In the genomic region with DNA sequence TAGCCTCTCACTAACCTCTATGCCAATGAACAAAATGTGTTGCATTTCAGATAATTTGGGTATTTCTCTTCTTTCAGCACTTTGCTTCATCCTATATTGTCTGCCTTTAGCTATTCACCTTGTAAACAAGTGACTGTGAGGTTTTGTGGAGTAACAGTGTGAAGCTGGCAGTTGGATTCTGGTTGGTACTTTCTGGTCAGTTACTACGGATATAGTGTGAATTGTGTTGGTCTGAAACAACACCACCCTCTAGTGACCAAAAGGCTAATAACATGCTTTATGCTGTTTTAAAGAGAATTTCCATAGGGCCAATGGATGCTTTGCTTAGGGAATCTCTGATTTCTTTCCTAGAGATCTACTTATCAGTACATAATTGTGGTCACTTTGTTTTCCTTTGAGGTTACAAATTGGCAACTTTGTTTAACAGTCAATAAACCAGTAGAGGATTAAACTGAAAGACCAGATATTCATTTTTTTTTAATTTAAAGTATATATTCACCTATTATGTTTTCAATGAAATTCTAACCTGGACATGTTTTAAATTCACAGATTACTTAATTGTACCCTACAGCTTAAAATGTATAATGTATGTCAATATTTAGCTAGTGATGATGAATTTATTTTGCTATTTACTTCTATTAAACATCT, we compare ENCODE assay signal across 7 cellular contexts. TPM values are rescaled to one million over a fixed set of nuclear protein-coding genes. Genes with fewer than 3 reads are reported as not detected.
DNase-seq lines count a peak whose midpoint lies in the region; ATAC-seq, FAIRE-seq and TF ChIP-seq lines count a peak whose summit lies in the region.

No MANE protein-coding gene starts in this region.

- DNase-seq in GM10266 (ENCODE audit: extremely low spot score), result peak; percentile 72
- DNase-seq in IMR-90, result peak; percentile 72
- peak; percentile 28 to 56 for DNase-seq in NOMO-1 (lab: John Stamatoyannopoulos, UW; ENCODE audit: unreplicated experiment in 2 of 2)
- DNase-seq in bronchial epithelial cell (ENCODE audit: low read depth), result peak; percentile 75
- DNase-seq in kidney glomerular epithelial cell (lab: John Stamatoyannopoulos, UW), result peak; percentile 90
- no peak for DNase-seq in testis

- H3K14ac ChIP-seq in IMR-90 (replicated peaks; ENCODE audit: low read depth, low read length), result no peak overlapping the region

- H3K4me3 ChIP-seq in IMR-90 (ENCODE audit: insufficient read depth, low read depth, low read length) (no peak overlapping the region), bronchial epithelial cell (ENCODE audit: low read depth, low read length) (no peak overlapping the region), testis (no peak overlapping the region)

- no peak overlapping the region for H2AFZ ChIP-seq in IMR-90 (replicated peaks; ENCODE audit: low read length, poor library complexity)

- no peak for FAIRE-seq in bronchial epithelial cell (lab: Jason Lieb, UNC)

- H3K9me3 ChIP-seq in IMR-90 (ENCODE audit: control insufficient read depth, insufficient read depth, low read length) (no peaks in the 10 kb centered on the region; the same call in 1 of the 2 replicates), testis (no peaks in the 10 kb centered on the region)

- no peak overlapping the region for H2AK9ac ChIP-seq in IMR-90 (replicated peaks; ENCODE audit: low read depth, low read length, poor library complexity)

- TF ChIP-seq POLR2A in IMR-90 (IDR thresholded peaks at IDR 0.05; ENCODE audit: low read depth, low read length), result no peak
- no peak for TF ChIP-seq POLR2A in testis (IDR thresholded peaks at IDR 0.05)

- H4K91ac ChIP-seq in IMR-90 (ENCODE audit: insufficient read depth, low read depth, low read length), result no peak overlapping the region

- no peak overlapping the region for H3K56ac ChIP-seq in IMR-90 (ENCODE audit: extremely low read depth, insufficient read depth, low read length)

- H3K4ac ChIP-seq in IMR-90 (ENCODE audit: low read depth, low read length), result no peak overlapping the region

- dilution Hi-C loops in IMR-90 (cut with HindIII; ENCODE audit: low sequenced_read_pairs, unreplicated experiment), result no loop called here

- H2BK5ac ChIP-seq in IMR-90 (ENCODE audit: low read depth, low read length, poor library complexity, severe bottlenecking), result no peak overlapping the region

- H3K4me2 ChIP-seq in IMR-90 (ENCODE audit: low read depth, low read length), result no peak overlapping the region

- no peak overlapping the region for H3K23ac ChIP-seq in IMR-90 (ENCODE audit: low read depth, low read length)

- no peak overlapping the region for H2BK120ac ChIP-seq in IMR-90 (ENCODE audit: low read depth, low read length)

- in situ Hi-C loops in IMR-90 (cut with MboI; ENCODE audit: low sequenced_read_pairs), result loop anchor here (5.0 to 10.0 kb wide), 3 partner anchors 363 to 805 kb away; no protein-coding TSS in a partner anchor

- BruUV-seq in IMR-90 (replicated peaks; lab: Mats Ljungman, UMichigan), result no TSS peak

- no peak overlapping the region for H4K5ac ChIP-seq in IMR-90 (ENCODE audit: low read depth, low read length)

- no peak overlapping the region for H2BK15ac ChIP-seq in IMR-90 (ENCODE audit: low read depth, low read length)

- H2AK5ac ChIP-seq in IMR-90 (ENCODE audit: low read depth, low read length), result no peak overlapping the region

- CTCF ChIA-PET in IMR-90 (lab: Yijun Ruan, JAX), result interaction anchor here (0.6 to 1.2 kb wide), 5 partner anchors 14 to 522 kb away, joined by 3 to 6 read pairs (median 3); no protein-coding TSS in a partner anchor

- H3K27me3 ChIP-seq in IMR-90 (ENCODE audit: control insufficient read depth, insufficient read depth, low read length) (peaks cover 35% of the 10 kb centered on the region), bronchial epithelial cell (ENCODE audit: control insufficient read depth, insufficient read depth, low read length) (peaks cover 22% of the 10 kb centered on the region), testis (no peaks in the 10 kb centered on the region)

- peaks cover 3% of the 10 kb centered on the region; the same call in 1 of the 2 replicates for H3K9me1 ChIP-seq in IMR-90 (ENCODE audit: insufficient read depth, low read length)

- H2BK20ac ChIP-seq in IMR-90 (ENCODE audit: low read depth, low read length), result no peak overlapping the region

- no peak overlapping the region for H3K27ac ChIP-seq in IMR-90 (ENCODE audit: insufficient read depth, low read length)
- H3K27ac ChIP-seq in testis, result no peak overlapping the region

- H3K79me1 ChIP-seq in IMR-90 (ENCODE audit: low read depth in 1 of 2, low read length in 2 of 2), result no peaks in the 10 kb centered on the region

- no peak overlapping the region for H3K9ac ChIP-seq in IMR-90 (ENCODE audit: low read depth, low read length)

- H4K8ac ChIP-seq in IMR-90 (ENCODE audit: low read depth in 2 of 2, low read length in 2 of 2), result no peak overlapping the region

- no peak overlapping the region for H3K18ac ChIP-seq in IMR-90 (ENCODE audit: low read depth, low read length)

- no CpG with 5 or more reads among the region's 1 CpG for WGBS in IMR-90 (ENCODE audit: extremely low coverage in 2 of 2, insufficient read length in 1 of 2), 2 experiments
- WGBS in testis, 2 donors, result 5 to 6% methylated on average over 1 of the region's 1 CpG

- no peaks in the 10 kb centered on the region for H3K36me3 ChIP-seq in IMR-90 (ENCODE audit: control insufficient read depth, insufficient read depth, low read length)
- no peaks in the 10 kb centered on the region for H3K36me3 ChIP-seq in bronchial epithelial cell (ENCODE audit: control insufficient read depth, insufficient read depth, low read length)
- no peaks in the 10 kb centered on the region for H3K36me3 ChIP-seq in testis (ENCODE audit: low read depth, missing control alignments)

- no peaks in the 10 kb centered on the region; the same call in 1 of the 2 replicates for H4K20me1 ChIP-seq in IMR-90 (ENCODE audit: insufficient read depth, low read length)

- peak; percentile 80 for TF ChIP-seq RAD21 in IMR-90 (IDR thresholded peaks at IDR 0.05; ENCODE audit: low read length)

- ATAC-seq in GM21786 (IDR thresholded peaks at IDR 0.05; ENCODE audit: unreplicated experiment) (peak; percentile 64), IMR-90 (ENCODE audit: low read depth) (peak; percentile 82)

- POLR2A ChIA-PET in IMR-90 (lab: Charles Lee; ENCODE audit: unreplicated experiment), result no interaction called here

- TF ChIP-seq CTCF in GM10266 (IDR thresholded peaks at IDR 0.05; ENCODE audit: control insufficient read depth, insufficient read depth, low read depth, missing control alignments) (peak; percentile 71), IMR-90 (conservative IDR thresholded peaks at IDR 0.05; ENCODE audit: low read depth, low read length) (peak; percentile 86), bronchial epithelial cell (IDR thresholded peaks at IDR 0.05; ENCODE audit: insufficient read depth, low read length, severe bottlenecking) (peak; percentile 69), testis (IDR thresholded peaks at IDR 0.05) (peak; percentile 32 to 63 (median 62))

- H3K4me1 ChIP-seq in IMR-90 (ENCODE audit: control insufficient read depth, insufficient read depth, low read length), result peaks cover 3% of the 10 kb centered on the region; the same call in 1 of the 2 replicates
- no peaks in the 10 kb centered on the region for H3K4me1 ChIP-seq in testis

- intact Hi-C loops in IMR-90 (cut with micrococcal nuclease), result loop anchor here (1.0 to 2.0 kb wide), 3 partner anchors 365 to 613 kb away; no protein-coding TSS in a partner anchor
- intact Hi-C loops in testis (cut with DNase I; ENCODE audit: low total_unique reads), result loop anchor here (10.0 kb wide), 2 partner anchors 365 to 525 kb away; no protein-coding TSS in a partner anchor

TF ChIP-seq in IMR-90, 13 proteins besides CTCF, POLR2A, EP300 and RAD21:
- TF ChIP-seq MAFK (IDR thresholded peaks at IDR 0.05; ENCODE audit: low read depth, low read length), result no peak
- peak; percentile 54 for TF ChIP-seq SMC3 (IDR thresholded peaks at IDR 0.05; ENCODE audit: low read depth, low read length)
- no peak for TF ChIP-seq RCOR1 (IDR thresholded peaks at IDR 0.05; ENCODE audit: insufficient replicate concordance, low read length)
- TF ChIP-seq FOS (IDR thresholded peaks at IDR 0.05; ENCODE audit: low read depth, low read length), result no peak
- TF ChIP-seq BHLHE40 (IDR thresholded peaks at IDR 0.05; ENCODE audit: low read depth, low read length), result no peak
- no peak for TF ChIP-seq NFE2L2 (IDR thresholded peaks at IDR 0.05; ENCODE audit: low read depth, low read length)
- TF ChIP-seq, protein P1, sequence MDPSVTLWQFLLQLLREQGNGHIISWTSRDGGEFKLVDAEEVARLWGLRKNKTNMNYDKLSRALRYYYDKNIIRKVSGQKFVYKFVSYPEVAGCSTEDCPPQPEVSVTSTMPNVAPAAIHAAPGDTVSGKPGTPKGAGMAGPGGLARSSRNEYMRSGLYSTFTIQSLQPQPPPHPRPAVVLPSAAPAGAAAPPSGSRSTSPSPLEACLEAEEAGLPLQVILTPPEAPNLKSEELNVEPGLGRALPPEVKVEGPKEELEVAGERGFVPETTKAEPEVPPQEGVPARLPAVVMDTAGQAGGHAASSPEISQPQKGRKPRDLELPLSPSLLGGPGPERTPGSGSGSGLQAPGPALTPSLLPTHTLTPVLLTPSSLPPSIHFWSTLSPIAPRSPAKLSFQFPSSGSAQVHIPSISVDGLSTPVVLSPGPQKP (IDR thresholded peaks at IDR 0.05; ENCODE audit: borderline replicate concordance, low read depth, low read length), result no peak

RNA-seq across cellular contexts. Expression of a gene that starts 2.5 kb away (rescaled TPM):
- under 0.01 TPM in 1 of 2 replicates, not detected in the other for total RNA-seq in IMR-90 (2012; rRNA removed)
- polyA plus RNA-seq in IMR-90 (2012; rRNA removed), result not detected in 2 replicates
- not detected in 2 replicates for polyA plus RNA-seq in IMR-90 (2012; cell fraction: cytosol; rRNA removed)
- 0.05 TPM in 1 of 2 replicates, not detected in the other for polyA plus RNA-seq in IMR-90 (2012; cell fraction: nucleus; rRNA removed; ENCODE audit: low replicate concordance)
- under 0.01 TPM in 2 replicates for total RNA-seq in bronchial epithelial cell
- under 1 TPM; 0.31 to 0.43 TPM for total RNA-seq in testis
- 3.6 TPM for polyA plus RNA-seq in testis (ENCODE audit: insufficient read depth, low read depth, low replicate concordance)

RNA-seq across cellular contexts. Expression of a gene that starts 30.8 kb away (rescaled TPM):
- 23.7 and 41.7 TPM in 2 replicates for total RNA-seq in IMR-90 (2012; rRNA removed)
- polyA plus RNA-seq in IMR-90 (2012; rRNA removed), result 58.9 and 67.2 TPM in 2 replicates
- 3.0 and 3.7 TPM in 2 replicates for polyA plus RNA-seq in IMR-90 (2012; cell fraction: cytosol; rRNA removed)
- 13.8 and 232 TPM in 2 replicates for polyA plus RNA-seq in IMR-90 (2012; cell fraction: nucleus; rRNA removed; ENCODE audit: low replicate concordance)
- 30.8 and 45.1 TPM in 2 replicates for total RNA-seq in bronchial epithelial cell
- 100 to 1,000 TPM; 110 to 153 TPM for total RNA-seq in testis
- polyA plus RNA-seq in testis (ENCODE audit: insufficient read depth, low read depth, low replicate concordance), result 92.7 TPM
